Comparison of ENCODE assay signal across 1 cellular context in the genomic region with DNA sequence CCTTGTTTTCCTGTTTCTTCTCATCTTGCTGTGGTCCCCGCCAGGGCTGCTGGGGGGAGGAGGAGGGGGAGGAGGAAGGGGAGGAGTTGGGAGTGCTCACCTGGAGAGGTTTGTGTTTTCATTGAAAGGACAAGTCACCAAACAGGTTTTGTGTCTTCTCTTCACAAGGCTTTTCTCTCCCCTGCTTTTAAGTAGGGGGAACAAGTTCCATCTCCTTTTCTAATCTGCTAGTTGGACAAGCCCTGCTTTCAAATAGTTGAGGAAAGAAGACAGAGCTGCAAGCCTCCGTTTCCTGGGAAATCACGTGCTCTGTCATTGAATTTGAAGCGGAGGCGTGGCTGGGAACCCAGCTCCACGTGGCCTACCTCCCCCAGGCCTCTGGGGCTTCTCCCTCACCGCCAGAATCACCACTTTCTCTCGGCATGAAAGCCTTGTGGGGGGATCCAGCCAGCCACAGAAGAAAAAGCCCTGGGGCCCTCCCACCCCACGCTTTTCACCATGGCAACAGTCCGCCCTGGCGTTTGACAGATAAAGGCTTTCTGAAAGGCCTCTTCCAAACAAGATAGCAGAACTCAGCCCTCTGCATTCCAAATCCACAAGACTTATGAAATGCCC.
TF ChIP-seq lines count a peak whose summit lies in the region.

No MANE protein-coding gene starts in this region.

TF ChIP-seq in HepG2, 621 proteins besides CTCF, POLR2A, EP300 and RAD21 (continued from another document):
- TF ChIP-seq, protein P1, sequence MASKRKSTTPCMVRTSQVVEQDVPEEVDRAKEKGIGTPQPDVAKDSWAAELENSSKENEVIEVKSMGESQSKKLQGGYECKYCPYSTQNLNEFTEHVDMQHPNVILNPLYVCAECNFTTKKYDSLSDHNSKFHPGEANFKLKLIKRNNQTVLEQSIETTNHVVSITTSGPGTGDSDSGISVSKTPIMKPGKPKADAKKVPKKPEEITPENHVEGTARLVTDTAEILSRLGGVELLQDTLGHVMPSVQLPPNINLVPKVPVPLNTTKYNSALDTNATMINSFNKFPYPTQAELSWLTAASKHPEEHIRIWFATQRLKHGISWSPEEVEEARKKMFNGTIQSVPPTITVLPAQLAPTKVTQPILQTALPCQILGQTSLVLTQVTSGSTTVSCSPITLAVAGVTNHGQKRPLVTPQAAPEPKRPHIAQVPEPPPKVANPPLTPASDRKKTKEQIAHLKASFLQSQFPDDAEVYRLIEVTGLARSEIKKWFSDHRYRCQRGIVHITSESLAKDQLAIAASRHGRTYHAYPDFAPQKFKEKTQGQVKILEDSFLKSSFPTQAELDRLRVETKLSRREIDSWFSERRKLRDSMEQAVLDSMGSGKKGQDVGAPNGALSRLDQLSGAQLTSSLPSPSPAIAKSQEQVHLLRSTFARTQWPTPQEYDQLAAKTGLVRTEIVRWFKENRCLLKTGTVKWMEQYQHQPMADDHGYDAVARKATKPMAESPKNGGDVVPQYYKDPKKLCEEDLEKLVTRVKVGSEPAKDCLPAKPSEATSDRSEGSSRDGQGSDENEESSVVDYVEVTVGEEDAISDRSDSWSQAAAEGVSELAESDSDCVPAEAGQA (IDR thresholded peaks at IDR 0.05; ENCODE audit: low read depth): no peak
- TF ChIP-seq, protein P1 (CRISPR knock-in tag; IDR thresholded peaks at IDR 0.05; ENCODE audit: borderline replicate concordance): no peak
